12 cellular contexts compared by ENCODE assay signal in the genomic region with DNA sequence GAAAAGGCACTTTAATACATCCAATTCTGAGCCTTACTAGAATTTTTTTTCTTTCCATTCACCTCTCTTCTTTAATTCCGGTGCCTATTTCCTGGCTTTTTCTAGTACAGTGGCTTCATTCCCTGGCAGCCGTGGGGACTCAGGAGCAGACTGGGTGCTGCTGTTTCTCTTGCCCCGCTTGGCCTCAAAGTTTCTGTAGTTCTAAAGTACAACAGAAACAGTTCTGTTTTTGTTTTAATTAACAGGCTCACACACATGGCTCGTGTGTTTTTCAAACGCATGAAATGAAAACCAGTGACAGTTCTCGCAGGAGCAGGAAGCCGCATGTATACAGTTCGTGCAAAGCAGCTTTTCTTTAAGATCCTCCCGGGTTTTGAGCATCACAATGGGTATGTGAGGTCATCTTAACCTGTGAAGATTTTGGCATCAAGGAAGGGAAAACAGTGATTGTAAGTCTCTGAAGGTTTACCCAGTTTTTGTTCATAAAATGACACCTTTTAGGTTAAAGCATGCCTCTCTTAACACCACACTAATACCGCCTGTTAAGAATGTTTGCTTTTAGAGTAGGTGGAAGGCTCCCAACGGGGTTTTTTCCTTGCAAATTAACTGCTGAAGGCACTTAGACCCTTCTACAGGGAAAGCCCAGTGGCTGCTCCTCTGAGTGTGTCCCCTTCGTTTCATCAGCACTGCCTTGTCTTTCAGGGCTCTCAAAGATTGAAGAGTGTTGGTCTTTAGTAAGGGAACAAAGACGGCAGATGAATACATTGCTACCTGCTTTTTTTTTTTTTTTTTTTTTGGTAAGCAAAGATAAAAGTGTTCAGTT. TPM values are rescaled to one million over a fixed set of nuclear protein-coding genes. Genes with fewer than 3 reads are reported as not detected.
DNase-seq lines count a peak whose midpoint lies in the region; ATAC-seq and TF ChIP-seq lines count a peak whose summit lies in the region.
"Had no signal": no experiment of that assay in that cellular context is flagged by ENCODE, and none has a peak within 500 bp of the region (broad histone marks: within the 10 kb centered on the region; RNA-seq: fewer than 3 reads in every experiment).

No MANE protein-coding gene starts in this region.

- no peaks in the 10 kb centered on the region for H3K9me3 Mint-ChIP-seq in MCF 10A (ENCODE audit: unreplicated experiment)
- H3K9me3 Mint-ChIP-seq in type B pancreatic cell, result no peaks in the 10 kb centered on the region

- ATAC-seq in left lung (peak; percentile 6), HG02840 (IDR thresholded peaks at IDR 0.05; ENCODE audit: low FRiP score, unreplicated experiment) (no peak), HG03135 (IDR thresholded peaks at IDR 0.05; ENCODE audit: unreplicated experiment) (no peak), HG03521 (IDR thresholded peaks at IDR 0.05; ENCODE audit: unreplicated experiment) (no peak)

- H3K4me1 Mint-ChIP-seq in MCF 10A (ENCODE audit: insufficient read depth, unreplicated experiment) (no peaks in the 10 kb centered on the region), type B pancreatic cell (ENCODE audit: unreplicated experiment) (peaks cover 36% of the 10 kb centered on the region)

- TF ChIP-seq POLR2A in breast epithelium (IDR thresholded peaks at IDR 0.05), result no peak

- DNase-seq in breast epithelium (ENCODE audit: low spot score in 2 of 2) (no peak), MCF 10A (ENCODE audit: unreplicated experiment) (no peak), WERI-Rb-1 (no peak), left lung (no peak), type B pancreatic cell (ENCODE audit: extremely low spot score, unreplicated experiment) (no peak)
- DNase-seq: activated CD4-positive, CD25-positive, alpha-beta regulatory T cell treated with anti-CD3 and anti-CD28 coated beads, Interleukin-2, amount 50 U/mL, for 72 hours; kidney had no signal

- H3K27ac Mint-ChIP-seq in MCF 10A (ENCODE audit: low read depth, unreplicated experiment) (no peak overlapping the region), type B pancreatic cell (peak overlapping the region; percentile 54)

- POLR2A ChIA-PET in MCF 10A (lab: Yijun Ruan, JAX), result no interaction called here

- TF ChIP-seq CTCF in breast epithelium (IDR thresholded peaks at IDR 0.05) (no peak), MCF 10A (IDR thresholded peaks at IDR 0.05; ENCODE audit: unreplicated experiment) (no peak), WERI-Rb-1 (IDR thresholded peaks at IDR 0.05; ENCODE audit: low read depth, low read length) (no peak), left lung (IDR thresholded peaks at IDR 0.05) (no peak), type B pancreatic cell (conservative IDR thresholded peaks at IDR 0.05) (no peak)

- H3K4me3 ChIP-seq in breast epithelium, result peak overlapping the region in 2 of 3 donors; percentile 32 to 92
- no peak overlapping the region for H3K4me3 ChIP-seq in WERI-Rb-1 (ENCODE audit: low read depth, low read length)
- no peak overlapping the region for H3K4me3 ChIP-seq in left lung

- H3K4me1 ChIP-seq in breast epithelium (no peaks in the 10 kb centered on the region), left lung (peaks cover 4 to 20% of the 10 kb centered on the region in 2 donors)

- peaks cover 3% of the 10 kb centered on the region for H3K36me3 Mint-ChIP-seq in MCF 10A (ENCODE audit: insufficient read depth, unreplicated experiment)
- peaks cover 8% of the 10 kb centered on the region for H3K36me3 Mint-ChIP-seq in type B pancreatic cell

- H3K27me3 Mint-ChIP-seq in MCF 10A (ENCODE audit: insufficient read depth, unreplicated experiment) (no peaks in the 10 kb centered on the region), type B pancreatic cell (no peaks in the 10 kb centered on the region)

- intact Hi-C loops in breast epithelium (cut with DNase I; ENCODE audit: low total_unique reads), result no loop called here
- intact Hi-C loops in MCF 10A (cut with micrococcal nuclease), result loop anchor here (10.0 kb wide), 1 partner anchor 95 kb away; no protein-coding TSS in a partner anchor
- intact Hi-C loops in left lung (cut with DNase I), result loop anchor here in 1 of 2 donors (10.0 kb wide), 1 partner anchor 135 kb away; no protein-coding TSS in a partner anchor

- H3K27ac ChIP-seq in breast epithelium (peak overlapping the region; percentile 73 to 79), WERI-Rb-1 (peak overlapping the region; percentile 62), left lung (no peak overlapping the region)

- no TSS peak for BruUV-seq in MCF 10A (replicated peaks; lab: Mats Ljungman, UMichigan)

- no peaks in the 10 kb centered on the region for H3K9me3 ChIP-seq in breast epithelium
- no peaks in the 10 kb centered on the region for H3K9me3 ChIP-seq in WERI-Rb-1 (ENCODE audit: severe bottlenecking)
- no peaks in the 10 kb centered on the region for H3K9me3 ChIP-seq in left lung
- H3K9me3 ChIP-seq: Peyer's patch had no signal

- H3K4me3 Mint-ChIP-seq in MCF 10A (ENCODE audit: unreplicated experiment), result no peak overlapping the region
- peak overlapping the region; percentile 83 for H3K4me3 Mint-ChIP-seq in type B pancreatic cell

- H3K36me3 ChIP-seq in breast epithelium (no peaks in the 10 kb centered on the region), WERI-Rb-1 (peaks cover 13% of the 10 kb centered on the region), left lung (no peaks in the 10 kb centered on the region)
- H3K36me3 ChIP-seq: Peyer's patch had no signal

- CTCF ChIA-PET in MCF 10A (lab: Yijun Ruan, JAX), result no interaction called here

- no peaks in the 10 kb centered on the region for H3K27me3 ChIP-seq in breast epithelium
- H3K27me3 ChIP-seq in WERI-Rb-1 (ENCODE audit: insufficient read depth, low read depth, severe bottlenecking), result no peaks in the 10 kb centered on the region
- peaks cover 8 to 66% of the 10 kb centered on the region in 2 donors for H3K27me3 ChIP-seq in left lung
- H3K27me3 ChIP-seq: Peyer's patch had no signal

RNA-seq across cellular contexts. Expression of gene FZD7, which starts 5.8 kb away (rescaled TPM):
- total RNA-seq in breast epithelium, result 10 to 100 TPM; 12.5 to 41.4 (median 26.5) TPM
- 1.1 and 1.8 TPM in 2 replicates for total RNA-seq in MCF 10A (2022)
- 10 to 100 TPM; 11.1 to 17.6 TPM for total RNA-seq in left lung
- 50.0 and 68.6 TPM in 2 replicates for total RNA-seq in type B pancreatic cell (ENCODE audit: low replicate concordance)

RNA-seq across cellular contexts. Expression of gene KIAA2012, which starts 33.6 kb away (rescaled TPM):
- total RNA-seq in breast epithelium (not detected), MCF 10A (2022) (not detected in 2 replicates), left lung (1 to 10 TPM in 1 of 2 donors, not detected in 1; 1.7 TPM), type B pancreatic cell (ENCODE audit: low replicate concordance) (0.12 and 1.3 TPM in 2 replicates)
- total RNA-seq: kidney, M059J had no signal

Comparison
In these comparisons a context has a peak if more than half of its experiments do, and no peak if none do; other contexts are left out.
1. H3K27ac ChIP-seq: peak in breast epithelium (2 of 2) and WERI-Rb-1 (single experiment); none in left lung (0 of 2).
2. H3K4me3 ChIP-seq: peak in breast epithelium (2 of 3); none in WERI-Rb-1 (single experiment) and left lung (0 of 2).